ENCODE assay signal across 19 cellular contexts in genomic region chr14:45051180-45051579, GRCh38.
"Had no signal": no experiment of that assay in that cellular context is flagged by ENCODE, and none has a peak within 500 bp of the region (broad histone marks: within the 10 kb centered on the region; RNA-seq: fewer than 3 reads in every experiment).

No MANE protein-coding gene starts in this region.

- H3K27ac ChIP-seq: epithelial cell of prostate, esophagus muscularis mucosa, heart right ventricle, parathyroid adenoma, psoas muscle, right lobe of liver, testis, tibial nerve, upper lobe of right lung, vagina had no signal

- H3K4me3 ChIP-seq: esophagus muscularis mucosa, heart right ventricle, psoas muscle, right lobe of liver, testis, tibial nerve, upper lobe of right lung, vagina had no signal

- ATAC-seq: effector memory CD8-positive, alpha-beta T cell; heart right ventricle; naive thymus-derived CD4-positive, alpha-beta T cell; psoas muscle; right lobe of liver; stimulated activated effector memory CD8-positive, alpha-beta T cell treated with anti-CD3 and anti-CD28 coated beads, Interleukin-12 subunit alpha, Interleukin-12 subunit beta, amount 100 ng/mL, for 72 hours; stimulated activated naive CD8-positive, alpha-beta T cell treated with anti-CD3 and anti-CD28 coated beads, Interleukin-15, Interleukin-2, amounts not matched to agents 100 U/mL and 50 U/mL, for 24 hours; upper lobe of right lung had no signal

- H3K9me3 ChIP-seq: esophagus muscularis mucosa, psoas muscle, right lobe of liver, testis, upper lobe of right lung, vagina had no signal

- H3K27me3 ChIP-seq: esophagus muscularis mucosa, heart right ventricle, right lobe of liver, testis, tibial nerve, upper lobe of right lung, vagina had no signal

- DNase-seq: effector memory CD8-positive, alpha-beta T cell; heart right ventricle; kidney glomerular epithelial cell; naive thymus-derived CD4-positive, alpha-beta T cell; nephron progenitor cell; psoas muscle; retina; right lobe of liver; stimulated activated CD4-positive, alpha-beta T cell treated with anti-CD3 and anti-CD28 coated beads, Interleukin-4, amount 100 ng/mL, for 1 hour; stimulated activated CD8-positive, alpha-beta memory T cell treated with anti-CD3 and anti-CD28 coated beads, Interleukin-4, amount 100 ng/mL, for 48 hours; stimulated activated naive CD8-positive, alpha-beta T cell treated with anti-CD3 and anti-CD28 coated beads, Interleukin-15, Interleukin-2, amounts not matched to agents 100 U/mL and 50 U/mL, for 24 hours; testis; upper lobe of right lung had no signal

- H3K4me1 ChIP-seq: esophagus muscularis mucosa, heart right ventricle, parathyroid adenoma, psoas muscle, right lobe of liver, testis, tibial nerve, upper lobe of right lung, vagina had no signal
